Comparison of ENCODE assay signal across 22 cellular contexts in the genomic region with DNA sequence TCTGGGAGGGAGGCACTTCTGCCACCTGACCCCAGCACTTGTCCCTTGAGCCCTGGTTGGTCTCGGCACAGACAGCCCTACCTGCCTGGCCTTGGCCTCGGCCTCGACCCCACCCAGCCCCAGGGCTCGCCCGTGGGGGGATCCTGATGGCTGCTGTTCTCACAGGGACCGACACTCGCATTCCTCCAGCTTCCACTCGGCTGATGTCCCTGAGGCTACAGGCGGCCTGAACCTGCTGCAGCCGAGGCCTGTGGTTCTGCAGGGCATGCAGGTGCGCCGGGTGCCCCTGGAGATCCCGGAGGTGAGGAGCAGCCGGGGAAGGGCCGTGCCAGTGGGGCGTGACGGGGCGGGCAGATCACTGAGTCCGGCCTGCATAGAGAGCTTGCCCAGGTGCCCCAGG. TPM values are rescaled to one million over a fixed set of nuclear protein-coding genes. Genes with fewer than 3 reads are reported as not detected.
DNase-seq lines count a peak whose midpoint lies in the region; ATAC-seq, FAIRE-seq and TF ChIP-seq lines count a peak whose summit lies in the region.
"Had no signal": no experiment of that assay in that cellular context is flagged by ENCODE, and none has a peak within 500 bp of the region (broad histone marks: within the 10 kb centered on the region; RNA-seq: fewer than 3 reads in every experiment).

No MANE protein-coding gene starts in this region.

- intact Hi-C loops in GM12878 (cut with micrococcal nuclease; ENCODE audit: unreplicated experiment), result no loop called here
- intact Hi-C loops in lower lobe of right lung (cut with DNase I), result no loop called here
- intact Hi-C loops in spleen (cut with DNase I; ENCODE audit: low total_unique reads), result no loop called here
- intact Hi-C loops in activated CD4-positive, alpha-beta memory T cell treated with anti-CD3 and anti-CD28 coated beads for 36 hours (cut with micrococcal nuclease), result no loop called here

- no TSS peak for BruUV-seq in GM12878 (replicated peaks; lab: Mats Ljungman, UMichigan)

- no peak for TF ChIP-seq POLR2A in GM12891 (IDR thresholded peaks at IDR 0.05; ENCODE audit: low read depth, low read length)
- TF ChIP-seq POLR2A in GM12878 (IDR thresholded peaks at IDR 0.05; ENCODE audit: low read depth, low read length), result peak; percentile 69
- TF ChIP-seq POLR2A in spleen (IDR thresholded peaks at IDR 0.05), result no peak

- H3K4me3 ChIP-seq in GM12878, result no peak overlapping the region
- no peak overlapping the region for H3K4me3 ChIP-seq in lower lobe of right lung
- no peak overlapping the region for H3K4me3 ChIP-seq in spleen
- H3K4me3 ChIP-seq: HAP-1 had no signal

- DNase-seq in GM12891 (ENCODE audit: insufficient read length, low spot score), result no peak
- DNase-seq in GM12878 (ENCODE audit: low read depth, low spot score), result no peak
- no peak for DNase-seq in lower lobe of right lung
- peak; percentile 74 for DNase-seq in spleen
- DNase-seq in activated CD4-positive, alpha-beta memory T cell treated with anti-CD3 and anti-CD28 coated beads for 36 hours, result no peak
- DNase-seq: ACHN; BE2C; C1 segment of cervical spinal cord; CD4-positive, CD25-positive, alpha-beta regulatory T cell; CD8-positive, alpha-beta memory T cell; COR-L47; DMS 273 treated with DMSO at 0.1 percent for 48 hours; DMS53; DND-41; KG1 had no signal

- FAIRE-seq in GM12891 (lab: Jason Lieb, UNC) (no peak), GM12878 (lab: Jason Lieb, UNC) (no peak)
- FAIRE-seq: A204.1, G401.6 had no signal

- no peak overlapping the region for H3K27ac Mint-ChIP-seq in activated CD4-positive, alpha-beta memory T cell treated with anti-CD3 and anti-CD28 coated beads for 36 hours
- H3K27ac Mint-ChIP-seq: CD4-positive, CD25-positive, alpha-beta regulatory T cell had no signal

- TF ChIP-seq CTCF in GM12878 (IDR thresholded peaks at IDR 0.05 in 2 of 3, conservative IDR thresholded peaks at IDR 0.05 in 1 of 3; ENCODE audit: control insufficient read depth in 2 of 3, extremely low read depth in 1 of 3, insufficient read depth in 1 of 3, low read depth in 3 of 3, low read length in 3 of 3) (no peak), lower lobe of right lung (IDR thresholded peaks at IDR 0.05) (no peak), spleen (IDR thresholded peaks at IDR 0.05 in 8 of 11, conservative IDR thresholded peaks at IDR 0.05 in 3 of 11) (no peak)

- H3K79me2 ChIP-seq in GM12878 (ENCODE audit: control insufficient read depth, insufficient read depth, low read length), result peaks cover 33% of the 10 kb centered on the region

- H3K27me3 ChIP-seq in GM12878 (replicated peaks in 1 of 2; ENCODE audit: control insufficient read depth in 2 of 2, insufficient read depth in 2 of 2, low read length in 1 of 2), result no peaks in the 10 kb centered on the region
- no peaks in the 10 kb centered on the region for H3K27me3 ChIP-seq in lower lobe of right lung (ENCODE audit: low read depth)
- H3K27me3 ChIP-seq in spleen (replicated peaks in 1 of 7), result no peaks in the 10 kb centered on the region
- H3K27me3 ChIP-seq: BE2C had no signal

- H3K9me3 Mint-ChIP-seq in activated CD4-positive, alpha-beta memory T cell treated with anti-CD3 and anti-CD28 coated beads for 36 hours, result no peaks in the 10 kb centered on the region
- H3K9me3 Mint-ChIP-seq: CD8-positive, alpha-beta memory T cell; IgD-negative memory B cell had no signal

- H3K4me1 Mint-ChIP-seq in activated CD4-positive, alpha-beta memory T cell treated with anti-CD3 and anti-CD28 coated beads for 36 hours (ENCODE audit: low read depth), result peaks cover 14% of the 10 kb centered on the region

- H3K4me1 ChIP-seq in GM12878 (ENCODE audit: control insufficient read depth, insufficient read depth, low read length) (peaks cover 7% of the 10 kb centered on the region; the same call in 1 of the 2 replicates), lower lobe of right lung (peaks cover 22% of the 10 kb centered on the region), spleen (peaks cover 12 to 60% (median 30%) of the 10 kb centered on the region in 6 donors)
- H3K4me1 ChIP-seq: BE2C had no signal

- in situ Hi-C loops in GM12878 (cut with MboI), result no loop called here

- H3K4me3 Mint-ChIP-seq in activated CD4-positive, alpha-beta memory T cell treated with anti-CD3 and anti-CD28 coated beads for 36 hours, result no peak overlapping the region

- H3K27ac ChIP-seq in GM12878 (ENCODE audit: control insufficient read depth, insufficient read depth), result no peak overlapping the region
- peak overlapping the region; percentile 18 for H3K27ac ChIP-seq in lower lobe of right lung
- no peak overlapping the region for H3K27ac ChIP-seq in spleen

- H3K9me3 ChIP-seq in GM12878 (replicated peaks; ENCODE audit: control insufficient read depth, insufficient read depth, low read length), result no peaks in the 10 kb centered on the region
- no peaks in the 10 kb centered on the region for H3K9me3 ChIP-seq in lower lobe of right lung
- no peaks in the 10 kb centered on the region for H3K9me3 ChIP-seq in spleen
- H3K9me3 ChIP-seq: BE2C, HAP-1 had no signal

- H4K20me1 ChIP-seq in GM12878 (ENCODE audit: control insufficient read depth, insufficient read depth), result no peaks in the 10 kb centered on the region; the same call in 1 of the 2 replicates

- 96% methylated on average over 15 of the region's 19 CpGs for WGBS in GM12878 (ENCODE audit: insufficient coverage, insufficient replicate concordance, low lambda C conversion rate, missing lambda C conversion rate)
- WGBS in spleen, 5 donors, result 89 to 95% (median 92%) methylated on average over 17 to 19 of the region's 19 CpGs

- RAD21 ChIA-PET in GM12878 (lab: Charles Lee; ENCODE audit: unreplicated experiment), result no interaction called here

- no peaks in the 10 kb centered on the region for H3K27me3 Mint-ChIP-seq in activated CD4-positive, alpha-beta memory T cell treated with anti-CD3 and anti-CD28 coated beads for 36 hours
- H3K27me3 Mint-ChIP-seq: CD8-positive, alpha-beta memory T cell; IgD-negative memory B cell had no signal

- CTCF ChIA-PET in GM12878 (lab: Yijun Ruan, JAX), result no interaction called here
- CTCF ChIA-PET in activated CD4-positive, alpha-beta memory T cell treated with anti-CD3 and anti-CD28 coated beads for 36 hours (lab: Charles Lee), result no interaction called here

- TF ChIP-seq EP300 in GM12878 (IDR thresholded peaks at IDR 0.05; ENCODE audit: borderline replicate concordance in 1 of 2, control insufficient read depth in 1 of 2, low read depth in 2 of 2, low read length in 2 of 2), result no peak

- H3K36me3 ChIP-seq in GM12878 (ENCODE audit: control insufficient read depth in 2 of 2, insufficient read depth in 2 of 2, low read length in 1 of 2) (peaks cover 17 to 30% of the 10 kb centered on the region in 2 experiments; a peak in 3 of 4 replicates), lower lobe of right lung (peaks cover 81% of the 10 kb centered on the region), spleen (peaks cover 10 to 89% (median 84%) of the 10 kb centered on the region in 6 donors)
- H3K36me3 ChIP-seq: BE2C had no signal

- H3K4me2 ChIP-seq in GM12878 (ENCODE audit: control insufficient read depth, insufficient read depth), result no peak overlapping the region

- no peak overlapping the region for H2AFZ ChIP-seq in GM12878 (ENCODE audit: control insufficient read depth, low read depth, low read length)

- ATAC-seq in GM12878 (no peak), lower lobe of right lung (no peak), HG03139 (IDR thresholded peaks at IDR 0.05; ENCODE audit: unreplicated experiment) (no peak), GM18861 (IDR thresholded peaks at IDR 0.05; ENCODE audit: unreplicated experiment) (no peak)

- SMC1A ChIA-PET in GM12878 (lab: Charles Lee; ENCODE audit: uncharacterized antibody, unreplicated experiment), result no interaction called here

- H3K36me3 Mint-ChIP-seq in activated CD4-positive, alpha-beta memory T cell treated with anti-CD3 and anti-CD28 coated beads for 36 hours, result peaks cover 40% of the 10 kb centered on the region

- POLR2A ChIA-PET in GM12878 (lab: Charles Lee), result no interaction called here
- POLR2A ChIA-PET in activated CD4-positive, alpha-beta memory T cell treated with anti-CD3 and anti-CD28 coated beads for 36 hours (lab: Charles Lee), result no interaction called here

- H3K9ac ChIP-seq in GM12878 (ENCODE audit: control insufficient read depth, insufficient read depth, low read length), result no peak overlapping the region

- no peak for TF ChIP-seq RAD21 in GM12878 (IDR thresholded peaks at IDR 0.05; ENCODE audit: insufficient read depth, low read depth, low read length)

RNA-seq across cellular contexts. Expression of a gene that starts 5.1 kb away (rescaled TPM):
- polyA plus RNA-seq in GM12891 (2012; ENCODE audit: low read depth, missing spikeins), result 15.4 TPM
- total RNA-seq in GM12878 (2013; cell fraction: nucleolus; rRNA removed), result 38.1 and 44.3 TPM in 2 replicates
- total RNA-seq in GM12878 (2014; rRNA removed) (14.0 and 19.9 TPM in 2 replicates), GM12878 (2014; rRNA removed; fragmentation: Illumina TruSeq; extraction: Trizol) (5.4 and 7.3 TPM in 2 replicates), GM12878 (2021) (39.0 and 46.6 TPM in 2 replicates), lower lobe of right lung (32.4 TPM), spleen (10 to 100 TPM; 38.6 to 51.3 (median 47.4) TPM)
- 8.1 TPM for polyA plus RNA-seq in GM12878 (2011; ENCODE audit: low read depth)
- polyA plus RNA-seq in GM12878 (2011; rRNA removed) (2.9 and 8.2 TPM in 2 replicates), GM12878 (2014; fragmentation: Illumina TruSeq; extraction: Trizol) (1.7 and 8.6 TPM in 2 replicates), GM12878 (2014; fragmentation: Nextera tagmentation; extraction: Ambion mirVana) (under 1 TPM; 0.03 to 0.15 TPM), GM12878 (2014; rRNA removed) (34.1 and 40.2 TPM in 2 replicates), GM12878 (2016; fragmentation: Nextera tagmentation; extraction: Ambion mirVana) (10 to 100 TPM in 1 of 2 experiments, 1 to 10 TPM in 1; 6.8 to 10.3 TPM), spleen (10 to 100 TPM in 2 of 3 donors, 1 to 10 TPM in 1; 9.2 to 24.9 (median 17.7) TPM)
- 19.6 and 23.7 TPM in 2 replicates for polyA plus RNA-seq in GM12878 (2011; cell fraction: cytosol; rRNA removed)
- 93.1 and 120 TPM in 2 replicates for polyA plus RNA-seq in GM12878 (2011; cell fraction: nucleus; rRNA removed)
- 16.6 and 21.0 TPM in 2 replicates for polyA plus RNA-seq in GM12878 (2012)
- 12.1 and 24.9 TPM in 2 replicates for polyA minus RNA-seq in GM12878 (2011; rRNA and poly(A)+ RNA removed)
- polyA minus RNA-seq in GM12878 (2011; cell fraction: cytosol; rRNA and poly(A)+ RNA removed), result 17.2 and 18.4 TPM in 2 replicates
- polyA minus RNA-seq in GM12878 (2011; cell fraction: nucleus; rRNA and poly(A)+ RNA removed), result 29.3 and 54.2 TPM in 2 replicates
- 10 to 100 TPM; 29.8 to 32.1 TPM for total RNA-seq in activated CD4-positive, alpha-beta memory T cell treated with anti-CD3 and anti-CD28 coated beads for 36 hours

RNA-seq across cellular contexts. Expression of a gene that starts 6.6 kb away (rescaled TPM):
- polyA plus RNA-seq in GM12891 (2012; ENCODE audit: low read depth, missing spikeins), result 26.7 TPM
- 95.3 and 109 TPM in 2 replicates for total RNA-seq in GM12878 (2013; cell fraction: nucleolus; rRNA removed)
- total RNA-seq in GM12878 (2014; rRNA removed) (37.4 and 39.9 TPM in 2 replicates), GM12878 (2014; rRNA removed; fragmentation: Illumina TruSeq; extraction: Trizol) (13.6 and 15.1 TPM in 2 replicates), GM12878 (2021) (62.6 and 64.7 TPM in 2 replicates), lower lobe of right lung (113 TPM), spleen (100 to 1,000 TPM in 3 of 7 donors, 10 to 100 TPM in 4; 93.5 to 158 (median 99.9) TPM)
- 8.2 TPM for polyA plus RNA-seq in GM12878 (2011; ENCODE audit: low read depth)
- polyA plus RNA-seq in GM12878 (2011; rRNA removed) (17.0 and 27.9 TPM in 2 replicates), GM12878 (2014; fragmentation: Illumina TruSeq; extraction: Trizol) (6.6 and 14.0 TPM in 2 replicates), GM12878 (2014; fragmentation: Nextera tagmentation; extraction: Ambion mirVana) (1 to 10 TPM; 1.5 to 1.9 TPM), GM12878 (2014; rRNA removed) (51.8 and 58.7 TPM in 2 replicates), GM12878 (2016; fragmentation: Nextera tagmentation; extraction: Ambion mirVana) (10 to 100 TPM; 22.1 to 27.3 TPM), spleen (100 to 1,000 TPM in 1 of 3 donors, 10 to 100 TPM in 2; 29.4 to 109 (median 97.7) TPM)
- 43.4 and 59.7 TPM in 2 replicates for polyA plus RNA-seq in GM12878 (2011; cell fraction: cytosol; rRNA removed)
- 80.4 and 99.7 TPM in 2 replicates for polyA plus RNA-seq in GM12878 (2011; cell fraction: nucleus; rRNA removed)
- 29.2 and 38.0 TPM in 2 replicates for polyA plus RNA-seq in GM12878 (2012)
- polyA minus RNA-seq in GM12878 (2011; rRNA and poly(A)+ RNA removed), result 31.5 and 53.3 TPM in 2 replicates
- polyA minus RNA-seq in GM12878 (2011; cell fraction: cytosol; rRNA and poly(A)+ RNA removed), result 23.3 and 23.7 TPM in 2 replicates
- 31.8 and 54.0 TPM in 2 replicates for polyA minus RNA-seq in GM12878 (2011; cell fraction: nucleus; rRNA and poly(A)+ RNA removed)
- total RNA-seq in activated CD4-positive, alpha-beta memory T cell treated with anti-CD3 and anti-CD28 coated beads for 36 hours, result 10 to 100 TPM; 56.7 to 62.6 TPM

RNA-seq across cellular contexts. Expression of a gene that starts 17.2 kb away (rescaled TPM):
- 62.2 TPM for polyA plus RNA-seq in GM12891 (2012; ENCODE audit: low read depth, missing spikeins)
- 136 and 145 TPM in 2 replicates for total RNA-seq in GM12878 (2013; cell fraction: nucleolus; rRNA removed)
- total RNA-seq in GM12878 (2014; rRNA removed) (51.7 and 61.2 TPM in 2 replicates), GM12878 (2014; rRNA removed; fragmentation: Illumina TruSeq; extraction: Trizol) (26.9 and 34.2 TPM in 2 replicates), GM12878 (2021) (132 and 139 TPM in 2 replicates), lower lobe of right lung (102 TPM), spleen (100 to 1,000 TPM; 167 to 308 (median 255) TPM)
- polyA plus RNA-seq in GM12878 (2011; ENCODE audit: low read depth), result 14.6 TPM
- polyA plus RNA-seq in GM12878 (2011; rRNA removed) (24.0 and 64.1 TPM in 2 replicates), GM12878 (2014; fragmentation: Illumina TruSeq; extraction: Trizol) (4.9 and 16.0 TPM in 2 replicates), GM12878 (2014; fragmentation: Nextera tagmentation; extraction: Ambion mirVana) (1 to 10 TPM; 1.0 to 5.5 TPM), GM12878 (2014; rRNA removed) (64.2 and 66.8 TPM in 2 replicates), GM12878 (2016; fragmentation: Nextera tagmentation; extraction: Ambion mirVana) (10 to 100 TPM; 18.3 to 32.7 TPM), spleen (100 to 1,000 TPM; 269 to 423 (median 327) TPM)
- 72.9 and 124 TPM in 2 replicates for polyA plus RNA-seq in GM12878 (2011; cell fraction: cytosol; rRNA removed)
- 436 and 511 TPM in 2 replicates for polyA plus RNA-seq in GM12878 (2011; cell fraction: nucleus; rRNA removed)
- polyA plus RNA-seq in GM12878 (2012), result 69.0 and 88.3 TPM in 2 replicates
- 131 and 204 TPM in 2 replicates for polyA minus RNA-seq in GM12878 (2011; rRNA and poly(A)+ RNA removed)
- 70.8 and 88.3 TPM in 2 replicates for polyA minus RNA-seq in GM12878 (2011; cell fraction: cytosol; rRNA and poly(A)+ RNA removed)
- 87.9 and 144 TPM in 2 replicates for polyA minus RNA-seq in GM12878 (2011; cell fraction: nucleus; rRNA and poly(A)+ RNA removed)
- 100 to 1,000 TPM; 163 to 167 TPM for total RNA-seq in activated CD4-positive, alpha-beta memory T cell treated with anti-CD3 and anti-CD28 coated beads for 36 hours

RNA-seq across cellular contexts. Expression of a gene that starts 25.1 kb away (rescaled TPM):
- 0.09 TPM for polyA plus RNA-seq in GM12891 (2012; ENCODE audit: low read depth, missing spikeins)
- 0.42 and 0.67 TPM in 2 replicates for total RNA-seq in GM12878 (2013; cell fraction: nucleolus; rRNA removed)
- total RNA-seq in GM12878 (2014; rRNA removed) (0.16 and 0.23 TPM in 2 replicates), GM12878 (2014; rRNA removed; fragmentation: Illumina TruSeq; extraction: Trizol) (not detected in 2 replicates), GM12878 (2021) (0.29 and 0.54 TPM in 2 replicates), lower lobe of right lung (1.7 TPM), spleen (1 to 10 TPM in 4 of 7 donors, under 1 TPM in 3; 0.63 to 3.2 (median 1.1) TPM)
- not detected for polyA plus RNA-seq in GM12878 (2011; ENCODE audit: low read depth)
- polyA plus RNA-seq in GM12878 (2011; rRNA removed) (not detected in 2 replicates), GM12878 (2014; fragmentation: Illumina TruSeq; extraction: Trizol) (not detected in 2 replicates), GM12878 (2014; fragmentation: Nextera tagmentation; extraction: Ambion mirVana) (under 1 TPM in 1 of 2 experiments, not detected in 1; 0.11 TPM), GM12878 (2014; rRNA removed) (0.15 TPM in 1 of 2 replicates, not detected in the other), GM12878 (2016; fragmentation: Nextera tagmentation; extraction: Ambion mirVana) (not detected), spleen (1 to 10 TPM; 1.9 to 6.2 (median 2.9) TPM)
- 0.08 TPM in 1 of 2 replicates, not detected in the other for polyA plus RNA-seq in GM12878 (2011; cell fraction: cytosol; rRNA removed)
- polyA plus RNA-seq in GM12878 (2011; cell fraction: nucleus; rRNA removed), result 0.16 and 0.46 TPM in 2 replicates
- 0.08 and 0.80 TPM in 2 replicates for polyA plus RNA-seq in GM12878 (2012)
- polyA minus RNA-seq in GM12878 (2011; rRNA and poly(A)+ RNA removed), result 1.4 TPM in 1 of 2 replicates, not detected in the other
- polyA minus RNA-seq in GM12878 (2011; cell fraction: cytosol; rRNA and poly(A)+ RNA removed), result not detected in 2 replicates
- polyA minus RNA-seq in GM12878 (2011; cell fraction: nucleus; rRNA and poly(A)+ RNA removed), result not detected in 2 replicates
- total RNA-seq in activated CD4-positive, alpha-beta memory T cell treated with anti-CD3 and anti-CD28 coated beads for 36 hours, result under 1 TPM; 0.29 to 0.31 TPM
- total RNA-seq: H4 had no signal
- polyA plus RNA-seq: CD8-positive, alpha-beta memory T cell; IgD-negative memory B cell had no signal

RNA-seq across cellular contexts. Expression of a gene that starts 42.0 kb away (rescaled TPM):
- 41.3 TPM for polyA plus RNA-seq in GM12891 (2012; ENCODE audit: low read depth, missing spikeins)
- total RNA-seq in GM12878 (2013; cell fraction: nucleolus; rRNA removed), result 91.6 and 99.8 TPM in 2 replicates
- total RNA-seq in GM12878 (2014; rRNA removed) (28.1 and 33.6 TPM in 2 replicates), GM12878 (2014; rRNA removed; fragmentation: Illumina TruSeq; extraction: Trizol) (15.3 and 16.8 TPM in 2 replicates), GM12878 (2021) (51.7 and 56.4 TPM in 2 replicates), lower lobe of right lung (68.9 TPM), spleen (100 to 1,000 TPM in 1 of 7 donors, 10 to 100 TPM in 6; 68.2 to 115 (median 85.3) TPM)
- polyA plus RNA-seq in GM12878 (2011; ENCODE audit: low read depth), result 26.3 TPM
- polyA plus RNA-seq in GM12878 (2011; rRNA removed) (13.4 and 32.7 TPM in 2 replicates), GM12878 (2014; fragmentation: Illumina TruSeq; extraction: Trizol) (21.8 and 34.7 TPM in 2 replicates), GM12878 (2014; fragmentation: Nextera tagmentation; extraction: Ambion mirVana) (10 to 100 TPM in 1 of 2 experiments, 1 to 10 TPM in 1; 5.1 to 12.8 TPM), GM12878 (2014; rRNA removed) (37.4 and 60.0 TPM in 2 replicates), GM12878 (2016; fragmentation: Nextera tagmentation; extraction: Ambion mirVana) (10 to 100 TPM; 38.1 to 42.8 TPM), spleen (10 to 100 TPM; 25.8 to 43.0 (median 25.9) TPM)
- polyA plus RNA-seq in GM12878 (2011; cell fraction: cytosol; rRNA removed), result 28.1 and 28.2 TPM in 2 replicates
- polyA plus RNA-seq in GM12878 (2011; cell fraction: nucleus; rRNA removed), result 205 and 257 TPM in 2 replicates
- 60.7 and 67.5 TPM in 2 replicates for polyA plus RNA-seq in GM12878 (2012)
- polyA minus RNA-seq in GM12878 (2011; rRNA and poly(A)+ RNA removed), result 35.8 and 49.0 TPM in 2 replicates
- polyA minus RNA-seq in GM12878 (2011; cell fraction: cytosol; rRNA and poly(A)+ RNA removed), result 18.3 and 22.1 TPM in 2 replicates
- polyA minus RNA-seq in GM12878 (2011; cell fraction: nucleus; rRNA and poly(A)+ RNA removed), result 82.5 and 108 TPM in 2 replicates
- total RNA-seq in activated CD4-positive, alpha-beta memory T cell treated with anti-CD3 and anti-CD28 coated beads for 36 hours, result 10 to 100 TPM; 74.9 to 76.5 TPM
